ENCODE assay signal across 1 cellular context in genomic region chr5:55894135-55894534, GRCh38.
TF ChIP-seq lines count a peak whose summit lies in the region.

No MANE protein-coding gene starts in this region.

TF ChIP-seq in HepG2, 621 proteins besides CTCF, POLR2A, EP300 and RAD21 (continued from another document):
- no peak for TF ChIP-seq ZNF574 (CRISPR knock-in tag; IDR thresholded peaks at IDR 0.05)
